In genomic region chr2:157246212-157247067, GRCh38 we compare ENCODE assay signal across 9 cellular contexts. TPM values are rescaled to one million over a fixed set of nuclear protein-coding genes. Genes with fewer than 3 reads are reported as not detected.
DNase-seq lines count a peak whose midpoint lies in the region; ATAC-seq and TF ChIP-seq lines count a peak whose summit lies in the region.
"Had no signal": no experiment of that assay in that cellular context is flagged by ENCODE, and none has a peak within 500 bp of the region (broad histone marks: within the 10 kb centered on the region; RNA-seq: fewer than 3 reads in every experiment).

No MANE protein-coding gene starts in this region.

- no peak overlapping the region for H3K27ac ChIP-seq in H9 (ENCODE audit: insufficient read length, low read depth, low read length)

- H2BK5ac ChIP-seq in H9 (ENCODE audit: insufficient read length, low read length): no peak overlapping the region

- no peak overlapping the region for H4K8ac ChIP-seq in H9 (replicated peaks; ENCODE audit: insufficient read length, low read depth, low read length)

- WGBS in H9 (ENCODE audit: extremely low coverage, insufficient read length, low lambda C conversion rate): no CpG with 5 or more reads among the region's 10 CpGs

- ATAC-seq in GM18505 (IDR thresholded peaks at IDR 0.05; ENCODE audit: unreplicated experiment) (peak; percentile 99), Right ventricle myocardium inferior (no peak)

- no peak overlapping the region for H2AK5ac ChIP-seq in H9 (ENCODE audit: insufficient read length, low read length)

- H3K14ac ChIP-seq in H9 (ENCODE audit: insufficient read depth, low read length): 0 out of 2 replicates have a peak overlapping the region, but pooled peaks have one; percentile 67

- H3K27me3 ChIP-seq in H9 (ENCODE audit: insufficient read depth, low read length) (no peaks in the 10 kb centered on the region), MG63 (no peaks in the 10 kb centered on the region)

- no peak overlapping the region for H3K9ac ChIP-seq in H9 (ENCODE audit: extremely low read depth, insufficient read length, low read length)

- intact Hi-C loops in Right ventricle myocardium inferior (cut with DNase I): no loop called here

- H3K27ac Mint-ChIP-seq in H9: peak overlapping the region; percentile 54 to 95 (median 59); a peak in 6 of 7 replicates
- H3K27ac Mint-ChIP-seq in stimulated activated naive CD8-positive, alpha-beta T cell treated with anti-CD3 and anti-CD28 coated beads, Interleukin-15, Interleukin-2, amounts not matched to agents 100 ng/mL and 50 ng/mL, for 24 hours: peak overlapping the region; percentile 41

- H2BK120ac ChIP-seq in H9 (ENCODE audit: low read depth, low read length, poor library complexity, severe bottlenecking): no peak overlapping the region

- peaks cover 8% of the 10 kb centered on the region; the same call in 1 of the 2 replicates for H3K4me1 ChIP-seq in H9 (ENCODE audit: insufficient read depth, low read length)

- H3K27me3 Mint-ChIP-seq in H9 (ENCODE audit: low read depth): no peaks in the 10 kb centered on the region
- peaks cover 22% of the 10 kb centered on the region for H3K27me3 Mint-ChIP-seq in stimulated activated naive CD8-positive, alpha-beta T cell treated with anti-CD3 and anti-CD28 coated beads, Interleukin-15, Interleukin-2, amounts not matched to agents 100 ng/mL and 50 ng/mL, for 24 hours

- H2AFZ ChIP-seq in H9 (ENCODE audit: low read length): no peak overlapping the region

- peak overlapping the region; percentile 51 for H3K4me2 ChIP-seq in H9 (ENCODE audit: insufficient read depth, insufficient read length, low read length)

- no peaks in the 10 kb centered on the region for H4K20me1 ChIP-seq in H9 (ENCODE audit: control insufficient read depth, insufficient read depth, insufficient read length)

- no peak overlapping the region for H3T11ph ChIP-seq in H9 (ENCODE audit: low read length)

- no peak for TF ChIP-seq POLR2A in GM18505 (IDR thresholded peaks at IDR 0.05; ENCODE audit: borderline replicate concordance, extremely low read depth, insufficient read depth, insufficient read length)

- no peak overlapping the region for H2BK15ac ChIP-seq in H9 (ENCODE audit: low read depth, low read length)

- H3K23me2 ChIP-seq in H9 (ENCODE audit: insufficient read length, low read depth, low read length, poor library complexity, severe bottlenecking): no peaks in the 10 kb centered on the region

- no peak overlapping the region for H3K23ac ChIP-seq in H9 (ENCODE audit: insufficient read length, low read depth, low read length)

- H3K56ac ChIP-seq in H9 (ENCODE audit: insufficient read length, low read depth, low read length): no peak overlapping the region

- no peak overlapping the region for H3K4me3 ChIP-seq in MG63
- H3K4me3 ChIP-seq in fibroblast of pulmonary artery (replicated peaks; ENCODE audit: low read depth, low read length): no peak overlapping the region

- no peaks in the 10 kb centered on the region for H3K9me3 ChIP-seq in H9 (ENCODE audit: control insufficient read depth, low read depth, low read length)
- no peaks in the 10 kb centered on the region for H3K9me3 ChIP-seq in MG63

- no peaks in the 10 kb centered on the region for H3K36me3 ChIP-seq in MG63

- peaks cover 36 to 38% of the 10 kb centered on the region in 2 experiments for H3K4me1 Mint-ChIP-seq in H9
- peaks cover 20% of the 10 kb centered on the region for H3K4me1 Mint-ChIP-seq in stimulated activated naive CD8-positive, alpha-beta T cell treated with anti-CD3 and anti-CD28 coated beads, Interleukin-15, Interleukin-2, amounts not matched to agents 100 ng/mL and 50 ng/mL, for 24 hours (ENCODE audit: low read depth)

- DNase-seq in H9 (peak; percentile 75), MG63 (peak; percentile 67), fibroblast of pulmonary artery (ENCODE audit: low read depth) (peak; percentile 80), Right ventricle myocardium inferior (ENCODE audit: missing footprints) (no peak), NCI-H510A treated with DMSO at 0.1 percent for 48 hours (lab: John Stamatoyannopoulos, UW) (no peak), NCI-H1048 (lab: John Stamatoyannopoulos, UW) (no peak)

- H3K4me3 Mint-ChIP-seq in H9: no peak overlapping the region; a peak in 1 of 5 replicates
- no peak overlapping the region for H3K4me3 Mint-ChIP-seq in stimulated activated naive CD8-positive, alpha-beta T cell treated with anti-CD3 and anti-CD28 coated beads, Interleukin-15, Interleukin-2, amounts not matched to agents 100 ng/mL and 50 ng/mL, for 24 hours

- no peaks in the 10 kb centered on the region for H3K79me2 ChIP-seq in H9 (ENCODE audit: insufficient read depth, low read length)

- peak overlapping the region; percentile 73 for H3K18ac ChIP-seq in H9 (ENCODE audit: insufficient read length, low read depth, low read length)

- no peak overlapping the region for H4K91ac ChIP-seq in H9 (ENCODE audit: insufficient read length, low read depth, low read length)

- no peak overlapping the region for H2BK12ac ChIP-seq in H9 (ENCODE audit: insufficient read length, low read depth, low read length)

- H3K4ac ChIP-seq in H9 (ENCODE audit: low read depth, low read length): no peak overlapping the region

- TF ChIP-seq CTCF in H9 (conservative IDR thresholded peaks at IDR 0.05) (no peak), fibroblast of pulmonary artery (IDR thresholded peaks at IDR 0.05; ENCODE audit: low read length, missing control alignments) (no peak)

- H2BK20ac ChIP-seq in H9 (ENCODE audit: low read depth, low read length, poor library complexity, severe bottlenecking): no peak overlapping the region

- no peaks in the 10 kb centered on the region for H3K36me3 Mint-ChIP-seq in H9 (ENCODE audit: insufficient read depth in 1 of 3, low read depth in 3 of 3)
- H3K36me3 Mint-ChIP-seq in stimulated activated naive CD8-positive, alpha-beta T cell treated with anti-CD3 and anti-CD28 coated beads, Interleukin-15, Interleukin-2, amounts not matched to agents 100 ng/mL and 50 ng/mL, for 24 hours (ENCODE audit: low read depth): no peaks in the 10 kb centered on the region

- no peaks in the 10 kb centered on the region for H3K9me3 Mint-ChIP-seq in H9
- H3K9me3 Mint-ChIP-seq in stimulated activated naive CD8-positive, alpha-beta T cell treated with anti-CD3 and anti-CD28 coated beads, Interleukin-15, Interleukin-2, amounts not matched to agents 100 ng/mL and 50 ng/mL, for 24 hours: no peaks in the 10 kb centered on the region

- no peaks in the 10 kb centered on the region for H3K79me1 ChIP-seq in H9 (ENCODE audit: insufficient read depth, low read depth, low read length, poor library complexity, severe bottlenecking)

- H4K5ac ChIP-seq in H9 (ENCODE audit: insufficient read length, low read depth, low read length): no peak overlapping the region

RNA-seq across cellular contexts. Expression of gene GALNT5, which starts 11.1 kb away (rescaled TPM):
- total RNA-seq in H9 (2021) (0.13 and 0.17 TPM in 2 replicates), Right ventricle myocardium inferior (0.30 TPM)
- total RNA-seq in MG63 (2014; rRNA removed; shearing (Covaris generic); ENCODE audit: low replicate concordance): 3.1 and 4.8 TPM in 2 replicates
- total RNA-seq: T-helper 2 cell treated with Interferon-gamma antibody and Interleukin-4, amounts not matched to agents 100 ng/mL and 5 ng/mL, for 36 hours had no signal

Comparison
In these comparisons a context has a peak if more than half of its experiments do, and no peak if none do; other contexts are left out.
1. DNase-seq: peak in H9 (single experiment), MG63 (single experiment) and fibroblast of pulmonary artery (single experiment); none in Right ventricle myocardium inferior (single experiment), NCI-H510A treated with DMSO at 0.1 percent for 48 hours (single experiment) and NCI-H1048 (single experiment).